In genomic region chr15:23039151-23039916, GRCh38 we compare ENCODE assay signal across 8 cellular contexts.
DNase-seq lines count a peak whose midpoint lies in the region; ATAC-seq lines count a peak whose summit lies in the region.

Gene TUBGCP5 (minus strand): TSS chr15:23039569. CDS start chr15:23039543, 26 bp downstream.

- DNase-seq in AML-193 (lab: John Stamatoyannopoulos, UW), result peak; percentile 88 to 91
- peak; percentile 77 for DNase-seq in NCI-H345 treated with DMSO at 0.1 percent for 48 hours (lab: John Stamatoyannopoulos, UW; ENCODE audit: unreplicated experiment)
- DNase-seq in activated CD4-positive, CD25-positive, alpha-beta regulatory T cell (lab: John Stamatoyannopoulos, UW), result peak; percentile 88 to 95 (median 94)
- DNase-seq in central memory CD4-positive, alpha-beta T cell, result peak; percentile 97
- peak; percentile 99 for DNase-seq in islet precursor cell
- peak; percentile 96 for DNase-seq in stimulated activated CD4-positive, alpha-beta T cell treated with anti-CD3 and anti-CD28 coated beads, Interleukin-12 subunit alpha, Interleukin-12 subunit beta, amount 100 ng/mL, for 4 hours

- ATAC-seq in GM19035 (IDR thresholded peaks at IDR 0.05; ENCODE audit: unreplicated experiment) (peak; percentile 96), HG03342 (IDR thresholded peaks at IDR 0.05; ENCODE audit: unreplicated experiment) (peak; percentile 93)

Comparison
In these comparisons a context has a peak if more than half of its experiments do, and no peak if none do; other contexts are left out.
1. Peak in every context shown above with its lines: DNase-seq and ATAC-seq.